25 cellular contexts compared by ENCODE assay signal in the genomic region with DNA sequence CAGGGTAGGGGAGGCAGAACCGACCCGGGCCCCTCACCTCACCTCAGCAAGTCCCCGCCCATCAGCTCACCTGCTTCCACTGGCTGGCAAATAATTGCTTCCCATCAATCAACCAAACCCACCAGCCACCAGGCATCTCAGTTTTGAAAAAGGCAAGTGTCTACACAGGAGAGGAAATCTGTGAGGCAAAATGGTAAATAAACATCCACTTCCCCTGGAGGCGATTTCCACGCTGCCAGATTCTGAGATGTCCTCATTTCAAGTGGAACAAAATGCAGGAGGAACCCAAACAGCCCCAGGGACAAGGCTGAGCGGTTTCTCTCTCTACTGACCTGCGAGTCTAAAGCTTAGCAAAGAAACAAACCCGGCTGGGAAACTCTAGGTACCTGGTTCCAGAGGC.
DNase-seq lines count a peak whose midpoint lies in the region; ATAC-seq lines count a peak whose summit lies in the region.
"Had no signal": no experiment of that assay in that cellular context is flagged by ENCODE, and none has a peak within 500 bp of the region (broad histone marks: within the 10 kb centered on the region; RNA-seq: fewer than 3 reads in every experiment).

No MANE protein-coding gene starts in this region.

- no peak for ATAC-seq in HG02885 (IDR thresholded peaks at IDR 0.05; ENCODE audit: poor library complexity, unreplicated experiment)
- ATAC-seq: HCT116 had no signal

- in situ Hi-C loops in G401 (cut with HindIII; ENCODE audit: low sequenced_read_pairs): no loop called here

- DNase-seq in NCI-H748 (lab: John Stamatoyannopoulos, UW; ENCODE audit: unreplicated experiment) (peak; percentile 29), NCI-H748 treated with DMSO at 0.1 percent for 48 hours (lab: John Stamatoyannopoulos, UW) (no peak), G401 (ENCODE audit: low spot score) (peak; percentile 4), ecto neural progenitor cell (ENCODE audit: low spot score) (peak; percentile 39), renal cortical epithelial cell (ENCODE audit: low read depth) (peak; percentile 38), NCI-H446 treated with DMSO at 0.1 percent for 48 hours (lab: John Stamatoyannopoulos, UW) (no peak), SIG-M5 treated with dmso at 0.1 percent for 504 hours (lab: John Stamatoyannopoulos, UW; ENCODE audit: unreplicated experiment) (no peak)
- DNase-seq: 8988T; Caco-2; CD4-positive, alpha-beta memory T cell; DND-41; GM23248; Karpas-422; MM.1S; NCI-H1092; NCI-H1436; NCI-H187 treated with DMSO at 0.1 percent for 48 hours; NCI-H2107; NCI-H2227 treated with DMSO at 0.1 percent for 48 hours; NCI-H510A treated with DMSO at 0.1 percent for 48 hours; NCI-H82; OCI-M1; Right ventricle myocardium superior had no signal

Comparison
In these comparisons a context has a peak if more than half of its experiments do, and no peak if none do; other contexts are left out.
1. DNase-seq: peak in NCI-H748 (single experiment), G401 (single experiment), ecto neural progenitor cell (single experiment) and renal cortical epithelial cell (single experiment); none in NCI-H748 treated with DMSO at 0.1 percent for 48 hours (single experiment), NCI-H446 treated with DMSO at 0.1 percent for 48 hours (single experiment) and SIG-M5 treated with dmso at 0.1 percent for 504 hours (single experiment).